In the genomic region with DNA sequence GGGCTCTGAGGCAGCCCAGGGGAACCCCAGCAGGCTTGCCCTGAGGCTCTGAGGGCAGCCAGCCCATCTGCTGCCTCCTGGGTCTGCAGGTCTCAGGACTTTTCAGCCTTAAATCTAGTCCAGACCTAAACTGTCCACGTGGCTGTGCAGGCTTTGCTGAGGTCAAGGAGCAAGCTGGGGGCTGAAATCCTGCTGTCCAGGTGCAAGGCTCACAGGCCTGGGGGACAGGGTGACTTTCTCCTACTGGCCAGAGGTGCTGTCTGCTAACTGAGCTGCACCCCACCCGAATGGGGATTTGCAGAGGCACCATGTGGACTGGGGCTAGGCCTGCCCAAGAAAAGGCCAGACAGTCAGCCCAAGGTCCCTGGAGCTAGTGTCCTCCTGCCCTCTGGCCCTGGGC, we compare ENCODE assay signal across 1 cellular context.
A peak's percentile ranks its signal among the peaks of the same experiment; 100 is the strongest.
TF ChIP-seq lines count a peak whose summit lies in the region.

No MANE protein-coding gene starts in this region.

TF ChIP-seq in liver, 16 proteins besides CTCF, POLR2A, EP300 and RAD21 (continued from another document):
- TF ChIP-seq EGR1 (IDR thresholded peaks at IDR 0.05; ENCODE audit: low read depth in 2 of 2): no peak
- no peak for TF ChIP-seq GABPA (IDR thresholded peaks at IDR 0.05 in 1 of 2, conservative IDR thresholded peaks at IDR 0.05 in 1 of 2)
- no peak for TF ChIP-seq NR2F2 (IDR thresholded peaks at IDR 0.05)
- TF ChIP-seq HNF4A (conservative IDR thresholded peaks at IDR 0.05): peak; percentile 73 to 86
- peak; percentile 42 to 81 for TF ChIP-seq RXRA (IDR thresholded peaks at IDR 0.05)
- TF ChIP-seq, protein P1, sequence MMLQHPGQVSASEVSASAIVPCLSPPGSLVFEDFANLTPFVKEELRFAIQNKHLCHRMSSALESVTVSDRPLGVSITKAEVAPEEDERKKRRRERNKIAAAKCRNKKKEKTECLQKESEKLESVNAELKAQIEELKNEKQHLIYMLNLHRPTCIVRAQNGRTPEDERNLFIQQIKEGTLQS (IDR thresholded peaks at IDR 0.05): no peak
- TF ChIP-seq, protein P2, sequence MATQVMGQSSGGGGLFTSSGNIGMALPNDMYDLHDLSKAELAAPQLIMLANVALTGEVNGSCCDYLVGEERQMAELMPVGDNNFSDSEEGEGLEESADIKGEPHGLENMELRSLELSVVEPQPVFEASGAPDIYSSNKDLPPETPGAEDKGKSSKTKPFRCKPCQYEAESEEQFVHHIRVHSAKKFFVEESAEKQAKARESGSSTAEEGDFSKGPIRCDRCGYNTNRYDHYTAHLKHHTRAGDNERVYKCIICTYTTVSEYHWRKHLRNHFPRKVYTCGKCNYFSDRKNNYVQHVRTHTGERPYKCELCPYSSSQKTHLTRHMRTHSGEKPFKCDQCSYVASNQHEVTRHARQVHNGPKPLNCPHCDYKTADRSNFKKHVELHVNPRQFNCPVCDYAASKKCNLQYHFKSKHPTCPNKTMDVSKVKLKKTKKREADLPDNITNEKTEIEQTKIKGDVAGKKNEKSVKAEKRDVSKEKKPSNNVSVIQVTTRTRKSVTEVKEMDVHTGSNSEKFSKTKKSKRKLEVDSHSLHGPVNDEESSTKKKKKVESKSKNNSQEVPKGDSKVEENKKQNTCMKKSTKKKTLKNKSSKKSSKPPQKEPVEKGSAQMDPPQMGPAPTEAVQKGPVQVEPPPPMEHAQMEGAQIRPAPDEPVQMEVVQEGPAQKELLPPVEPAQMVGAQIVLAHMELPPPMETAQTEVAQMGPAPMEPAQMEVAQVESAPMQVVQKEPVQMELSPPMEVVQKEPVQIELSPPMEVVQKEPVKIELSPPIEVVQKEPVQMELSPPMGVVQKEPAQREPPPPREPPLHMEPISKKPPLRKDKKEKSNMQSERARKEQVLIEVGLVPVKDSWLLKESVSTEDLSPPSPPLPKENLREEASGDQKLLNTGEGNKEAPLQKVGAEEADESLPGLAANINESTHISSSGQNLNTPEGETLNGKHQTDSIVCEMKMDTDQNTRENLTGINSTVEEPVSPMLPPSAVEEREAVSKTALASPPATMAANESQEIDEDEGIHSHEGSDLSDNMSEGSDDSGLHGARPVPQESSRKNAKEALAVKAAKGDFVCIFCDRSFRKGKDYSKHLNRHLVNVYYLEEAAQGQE (IDR thresholded peaks at IDR 0.05): no peak
- no peak for TF ChIP-seq FOXA2 (IDR thresholded peaks at IDR 0.05)
- TF ChIP-seq JUND (IDR thresholded peaks at IDR 0.05): peak in 1 of 2 donors; percentile 26
